Comparison of ENCODE assay signal across 1 cellular context in the genomic region with DNA sequence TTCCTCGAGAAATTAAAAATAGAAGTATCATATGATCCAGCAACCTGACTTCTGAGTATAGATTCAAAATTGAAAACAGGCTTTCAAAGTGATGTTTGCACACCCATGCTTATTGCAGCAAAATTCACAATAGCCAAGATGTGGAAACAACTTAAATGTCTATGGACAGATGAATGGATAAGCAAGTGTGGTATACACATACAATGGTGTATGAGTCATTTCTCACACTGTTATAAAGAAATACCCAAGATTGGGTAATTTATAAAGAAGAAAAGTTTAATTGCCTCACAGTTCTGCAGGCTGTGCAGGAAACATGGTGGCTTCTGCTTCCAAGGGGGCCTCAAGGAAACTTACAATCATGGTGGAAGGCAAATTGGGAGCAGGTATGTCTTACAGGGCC.
TF ChIP-seq lines count a peak whose summit lies in the region.

No MANE protein-coding gene starts in this region.

TF ChIP-seq in IMR-90, 13 proteins besides CTCF, POLR2A, EP300 and RAD21:
- TF ChIP-seq, protein P1, sequence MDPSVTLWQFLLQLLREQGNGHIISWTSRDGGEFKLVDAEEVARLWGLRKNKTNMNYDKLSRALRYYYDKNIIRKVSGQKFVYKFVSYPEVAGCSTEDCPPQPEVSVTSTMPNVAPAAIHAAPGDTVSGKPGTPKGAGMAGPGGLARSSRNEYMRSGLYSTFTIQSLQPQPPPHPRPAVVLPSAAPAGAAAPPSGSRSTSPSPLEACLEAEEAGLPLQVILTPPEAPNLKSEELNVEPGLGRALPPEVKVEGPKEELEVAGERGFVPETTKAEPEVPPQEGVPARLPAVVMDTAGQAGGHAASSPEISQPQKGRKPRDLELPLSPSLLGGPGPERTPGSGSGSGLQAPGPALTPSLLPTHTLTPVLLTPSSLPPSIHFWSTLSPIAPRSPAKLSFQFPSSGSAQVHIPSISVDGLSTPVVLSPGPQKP (IDR thresholded peaks at IDR 0.05; ENCODE audit: borderline replicate concordance, low read depth, low read length): no peak
- peak; percentile 21; the same call in 1 of the 2 replicates for TF ChIP-seq CEBPB (IDR thresholded peaks at IDR 0.05; ENCODE audit: low read depth, low read length)
- TF ChIP-seq FOS (IDR thresholded peaks at IDR 0.05; ENCODE audit: low read depth, low read length): peak; percentile 45; the same call in 1 of the 2 replicates
